9 cellular contexts compared by ENCODE assay signal in genomic region chr10:118958984-118959916, GRCh38.
DNase-seq lines count a peak whose midpoint lies in the region; ATAC-seq and TF ChIP-seq lines count a peak whose summit lies in the region.
"Had no signal": no experiment of that assay in that cellular context is flagged by ENCODE, and none has a peak within 500 bp of the region (broad histone marks: within the 10 kb centered on the region; RNA-seq: fewer than 3 reads in every experiment).

No MANE protein-coding gene starts in this region.

- H3K36me3 Mint-ChIP-seq in osteocyte (ENCODE audit: unreplicated experiment): no peaks in the 10 kb centered on the region

- H3K4me3 Mint-ChIP-seq in osteocyte (ENCODE audit: unreplicated experiment): no peak overlapping the region
- H3K4me3 Mint-ChIP-seq: T-helper 1 cell treated with Interleukin-12 subunit alpha and Interleukin-12 subunit beta and Interleukin-4 antibody, amounts not matched to agents 30 μg/mL and 1 μg/mL, for 36 hours had no signal

- H3K9me3 Mint-ChIP-seq in osteocyte (ENCODE audit: unreplicated experiment): no peaks in the 10 kb centered on the region
- H3K9me3 Mint-ChIP-seq: T-helper 1 cell treated with Interleukin-12 subunit alpha and Interleukin-12 subunit beta and Interleukin-4 antibody, amounts not matched to agents 30 μg/mL and 1 μg/mL, for 36 hours had no signal

- POLR2A ChIA-PET in HEK293T (lab: Yijun Ruan, JAX): no interaction called here

- peak; percentile 59 for DNase-seq in Caki2 (ENCODE audit: low read depth)
- DNase-seq in OCI-M1 (lab: John Stamatoyannopoulos, UW): peak; percentile 75
- DNase-seq in osteocyte (ENCODE audit: extremely low spot score, unreplicated experiment): peak; percentile 73
- no peak for DNase-seq in NCI-H2081 treated with DMSO at 0.1 percent for 48 hours (lab: John Stamatoyannopoulos, UW)
- DNase-seq in HEK293T (ENCODE audit: extremely low spot score): no peak

- CTCF ChIA-PET in HEK293T (lab: Yijun Ruan, JAX): no interaction called here

- in situ Hi-C loops in Caki2 (cut with HindIII; ENCODE audit: low pct_unique_long_range_greater_than_20kb, low sequenced_read_pairs): no loop called here

- ATAC-seq in esophagus mucosa: peak; percentile 92
- no peak for ATAC-seq in GM18520 (IDR thresholded peaks at IDR 0.05; ENCODE audit: unreplicated experiment)
- ATAC-seq in HG02938 (IDR thresholded peaks at IDR 0.05; ENCODE audit: unreplicated experiment): no peak

- H3K27me3 Mint-ChIP-seq in osteocyte (ENCODE audit: unreplicated experiment): peaks cover 12% of the 10 kb centered on the region

- peaks cover 20% of the 10 kb centered on the region for H3K4me1 Mint-ChIP-seq in osteocyte (ENCODE audit: unreplicated experiment)

- TF ChIP-seq CTCF in osteocyte (IDR thresholded peaks at IDR 0.05): no peak

- H3K27ac Mint-ChIP-seq in osteocyte (ENCODE audit: unreplicated experiment): peak overlapping the region; percentile 42
- H3K27ac Mint-ChIP-seq: T-helper 1 cell treated with Interleukin-12 subunit alpha and Interleukin-12 subunit beta and Interleukin-4 antibody, amounts not matched to agents 30 μg/mL and 1 μg/mL, for 36 hours had no signal

TF ChIP-seq in HEK293T, 16 proteins besides CTCF, POLR2A, EP300 and RAD21:
- no peak for TF ChIP-seq PKNOX1 (IDR thresholded peaks at IDR 0.05)
- TF ChIP-seq L3MBTL2 (conservative IDR thresholded peaks at IDR 0.05): no peak
- TF ChIP-seq NFRKB (IDR thresholded peaks at IDR 0.05): no peak
- TF ChIP-seq SP1 (IDR thresholded peaks at IDR 0.05): no peak
- TF ChIP-seq FOXM1 (IDR thresholded peaks at IDR 0.05; ENCODE audit: borderline replicate concordance): no peak
- TF ChIP-seq FOXK2 (IDR thresholded peaks at IDR 0.05): no peak
- no peak for TF ChIP-seq SUZ12 (IDR thresholded peaks at IDR 0.05)
- no peak for TF ChIP-seq TARDBP (IDR thresholded peaks at IDR 0.05)
- no peak for TF ChIP-seq ELF4 (IDR thresholded peaks at IDR 0.05)
- TF ChIP-seq LEF1 (IDR thresholded peaks at IDR 0.05; ENCODE audit: borderline replicate concordance): no peak
- no peak for TF ChIP-seq BHLHE40 (IDR thresholded peaks at IDR 0.05; ENCODE audit: borderline replicate concordance)
- no peak for TF ChIP-seq ARNT (IDR thresholded peaks at IDR 0.05)
- TF ChIP-seq ZNF384 (IDR thresholded peaks at IDR 0.05): no peak
- no peak for TF ChIP-seq FOXA1 (IDR thresholded peaks at IDR 0.05)
- no peak for TF ChIP-seq HDGF (IDR thresholded peaks at IDR 0.05; ENCODE audit: borderline replicate concordance)
TF ChIP-seq in HEK293T: peak in this region for 0.

Comparison
In these comparisons a context has a peak if more than half of its experiments do, and no peak if none do; other contexts are left out.
1. DNase-seq: peak in Caki2 (single experiment), OCI-M1 (single experiment) and osteocyte (single experiment); none in NCI-H2081 treated with DMSO at 0.1 percent for 48 hours (single experiment) and HEK293T (single experiment).